Comparison of ENCODE assay signal across 1 cellular context in genomic region chr1:180311011-180311730, GRCh38.
TF ChIP-seq lines count a peak whose summit lies in the region.

No MANE protein-coding gene starts in this region.

TF ChIP-seq in GM23338, 12 proteins besides CTCF, POLR2A, EP300 and RAD21 (continued from another document):
- TF ChIP-seq REST (IDR thresholded peaks at IDR 0.05; ENCODE audit: unreplicated experiment) (no peak), ZNF331 (CRISPR knock-in tag; IDR thresholded peaks at IDR 0.05; ENCODE audit: low read depth) (no peak)
